1 cellular context compared by ENCODE assay signal in genomic region chr19:58558066-58558622, GRCh38.
TF ChIP-seq lines count a peak whose summit lies in the region.

Gene UBE2M (minus strand): TSS chr19:58558611. CDS start chr19:58558381, 230 bp downstream.

TF ChIP-seq in K562, 482 proteins besides CTCF, POLR2A, EP300 and RAD21 (continued from another document and continues in another):
- TF ChIP-seq, protein P1, sequence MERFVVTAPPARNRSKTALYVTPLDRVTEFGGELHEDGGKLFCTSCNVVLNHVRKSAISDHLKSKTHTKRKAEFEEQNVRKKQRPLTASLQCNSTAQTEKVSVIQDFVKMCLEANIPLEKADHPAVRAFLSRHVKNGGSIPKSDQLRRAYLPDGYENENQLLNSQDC (CRISPR knock-in tag; IDR thresholded peaks at IDR 0.05): no peak
- TF ChIP-seq EGR1 (conservative IDR thresholded peaks at IDR 0.05) (peak; percentile 69), ZNF3 (CRISPR knock-in tag; IDR thresholded peaks at IDR 0.05) (no peak), ZNF561 (CRISPR knock-in tag; conservative IDR thresholded peaks at IDR 0.05) (no peak), NELFE (IDR thresholded peaks at IDR 0.05; ENCODE audit: insufficient read depth, insufficient read length) (no peak), EZH2 (IDR thresholded peaks at IDR 0.05; ENCODE audit: borderline replicate concordance, low read depth, low read length) (no peak), RCOR1 (IDR thresholded peaks at IDR 0.05; ENCODE audit: borderline replicate concordance in 1 of 2, low read depth in 2 of 2, low read length in 2 of 2) (peak in 1 of 2 experiments; percentile 82; a peak in 3 of 4 replicates), FOS (IDR thresholded peaks at IDR 0.05; ENCODE audit: extremely low read depth, insufficient read length) (no peak), ZNF830 (CRISPR knock-in tag; IDR thresholded peaks at IDR 0.05) (no peak), CCNT2 (IDR thresholded peaks at IDR 0.05; ENCODE audit: borderline replicate concordance, extremely low read depth, insufficient read length, low read depth, low read length) (no peak), ZFPM2 (CRISPR knock-in tag; IDR thresholded peaks at IDR 0.05) (no peak), ZNF318 (IDR thresholded peaks at IDR 0.05; ENCODE audit: borderline replicate concordance in 1 of 2, low read depth in 1 of 2) (no peak), KDM1A (IDR thresholded peaks at IDR 0.05) (peak; percentile 96 to 97), CCAR2 (IDR thresholded peaks at IDR 0.05; ENCODE audit: low read depth, low read length) (no peak), OTX1 (CRISPR knock-in tag; IDR thresholded peaks at IDR 0.05) (0 out of 2 replicates have a peak, but pooled peaks have one; percentile 31), ZNF740 (CRISPR knock-in tag; IDR thresholded peaks at IDR 0.05) (peak; percentile 85), ZNF740 (tag; IDR thresholded peaks at IDR 0.05) (peak in 1 of 2 experiments; percentile 72; a peak in 2 of 4 replicates), CXXC5 (CRISPR knock-in tag; IDR thresholded peaks at IDR 0.05) (peak; percentile 65), PRDM10 (IDR thresholded peaks at IDR 0.05; ENCODE audit: partially characterized antibody) (no peak), SMARCA5 (IDR thresholded peaks at IDR 0.05) (0 out of 2 replicates have a peak, but pooled peaks have one; percentile 40), HNRNPK (IDR thresholded peaks at IDR 0.05; ENCODE audit: low read depth, low read length, poor library complexity, severe bottlenecking) (no peak), MIER1 (IDR thresholded peaks at IDR 0.05; ENCODE audit: low read depth) (0 out of 2 replicates have a peak, but pooled peaks have one; percentile 38), PTBP1 (IDR thresholded peaks at IDR 0.05; ENCODE audit: low read depth, low read length) (no peak), NCOA6 (IDR thresholded peaks at IDR 0.05) (no peak), AFF4 (CRISPR knock-in tag; IDR thresholded peaks at IDR 0.05) (peak; percentile 52; the same call in 1 of the 2 replicates), JUND (IDR thresholded peaks at IDR 0.05; ENCODE audit: borderline replicate concordance, low read depth, low read length) (peak; percentile 14; the same call in 1 of the 2 replicates), JUND (tag; IDR thresholded peaks at IDR 0.05; ENCODE audit: borderline replicate concordance, low read depth, low read length) (no peak), SRSF9 (IDR thresholded peaks at IDR 0.05; ENCODE audit: borderline replicate concordance, low read depth, low read length) (no peak)
- TF ChIP-seq, protein P2, sequence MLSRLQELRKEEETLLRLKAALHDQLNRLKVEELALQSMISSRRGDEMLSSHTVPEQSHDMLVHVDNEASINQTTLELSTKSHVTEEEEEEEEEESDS (CRISPR knock-in tag; IDR thresholded peaks at IDR 0.05): no peak
- TF ChIP-seq, protein P3, sequence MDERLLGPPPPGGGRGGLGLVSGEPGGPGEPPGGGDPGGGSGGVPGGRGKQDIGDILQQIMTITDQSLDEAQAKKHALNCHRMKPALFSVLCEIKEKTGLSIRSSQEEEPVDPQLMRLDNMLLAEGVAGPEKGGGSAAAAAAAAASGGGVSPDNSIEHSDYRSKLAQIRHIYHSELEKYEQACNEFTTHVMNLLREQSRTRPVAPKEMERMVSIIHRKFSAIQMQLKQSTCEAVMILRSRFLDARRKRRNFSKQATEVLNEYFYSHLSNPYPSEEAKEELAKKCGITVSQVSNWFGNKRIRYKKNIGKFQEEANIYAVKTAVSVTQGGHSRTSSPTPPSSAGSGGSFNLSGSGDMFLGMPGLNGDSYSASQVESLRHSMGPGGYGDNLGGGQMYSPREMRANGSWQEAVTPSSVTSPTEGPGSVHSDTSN (CRISPR knock-in tag; IDR thresholded peaks at IDR 0.05; ENCODE audit: low read depth): no peak
- TF ChIP-seq, protein P3 (tag; conservative IDR thresholded peaks at IDR 0.05; ENCODE audit: low read depth): no peak
- TF ChIP-seq, protein P4, sequence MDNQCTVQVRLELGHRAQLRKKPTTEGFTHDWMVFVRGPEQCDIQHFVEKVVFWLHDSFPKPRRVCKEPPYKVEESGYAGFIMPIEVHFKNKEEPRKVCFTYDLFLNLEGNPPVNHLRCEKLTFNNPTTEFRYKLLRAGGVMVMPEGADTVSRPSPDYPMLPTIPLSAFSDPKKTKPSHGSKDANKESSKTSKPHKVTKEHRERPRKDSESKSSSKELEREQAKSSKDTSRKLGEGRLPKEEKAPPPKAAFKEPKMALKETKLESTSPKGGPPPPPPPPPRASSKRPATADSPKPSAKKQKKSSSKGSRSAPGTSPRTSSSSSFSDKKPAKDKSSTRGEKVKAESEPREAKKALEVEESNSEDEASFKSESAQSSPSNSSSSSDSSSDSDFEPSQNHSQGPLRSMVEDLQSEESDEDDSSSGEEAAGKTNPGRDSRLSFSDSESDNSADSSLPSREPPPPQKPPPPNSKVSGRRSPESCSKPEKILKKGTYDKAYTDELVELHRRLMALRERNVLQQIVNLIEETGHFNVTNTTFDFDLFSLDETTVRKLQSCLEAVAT (IDR thresholded peaks at IDR 0.05): peak in 1 of 2 experiments; percentile 84; a peak in 2 of 4 replicates
- TF ChIP-seq, protein P5, sequence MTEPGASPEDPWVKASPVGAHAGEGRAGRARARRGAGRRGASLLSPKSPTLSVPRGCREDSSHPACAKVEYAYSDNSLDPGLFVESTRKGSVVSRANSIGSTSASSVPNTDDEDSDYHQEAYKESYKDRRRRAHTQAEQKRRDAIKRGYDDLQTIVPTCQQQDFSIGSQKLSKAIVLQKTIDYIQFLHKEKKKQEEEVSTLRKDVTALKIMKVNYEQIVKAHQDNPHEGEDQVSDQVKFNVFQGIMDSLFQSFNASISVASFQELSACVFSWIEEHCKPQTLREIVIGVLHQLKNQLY (CRISPR knock-in tag; conservative IDR thresholded peaks at IDR 0.05): no peak
